ENCODE assay signal across 31 cellular contexts in genomic region chr6:169236988-169237387, GRCh38. TPM values are rescaled to one million over a fixed set of nuclear protein-coding genes. Genes with fewer than 3 reads are reported as not detected.
"Had no signal": no experiment of that assay in that cellular context is flagged by ENCODE, and none has a peak within 500 bp of the region (broad histone marks: within the 10 kb centered on the region; RNA-seq: fewer than 3 reads in every experiment).

No MANE protein-coding gene starts in this region.

- H3K27ac Mint-ChIP-seq: activated CD4-positive, alpha-beta memory T cell treated with anti-CD3 and anti-CD28 coated beads, Interleukin-2, amount 10 ng/mL, durations not matched to agents 7 days and 5 days; activated CD4-positive, alpha-beta T cell treated with anti-CD3 and anti-CD28 coated beads for 36 hours; activated naive CD4-positive, alpha-beta T cell treated with anti-CD3 and anti-CD28 coated beads, Interleukin-2, amount 50 U/mL, for 24 hours; activated T-helper 17 cell treated with anti-CD3 and anti-CD28 coated beads, Interleukin-2, amount 50 U/mL, for 72 hours had no signal

- H3K4me1 Mint-ChIP-seq: activated CD4-positive, alpha-beta memory T cell treated with anti-CD3 and anti-CD28 coated beads, Interleukin-2, amount 10 ng/mL, durations not matched to agents 7 days and 5 days; activated CD4-positive, alpha-beta T cell treated with anti-CD3 and anti-CD28 coated beads for 36 hours; activated naive CD4-positive, alpha-beta T cell treated with anti-CD3 and anti-CD28 coated beads, Interleukin-2, amount 50 U/mL, for 24 hours; activated T-helper 17 cell treated with anti-CD3 and anti-CD28 coated beads, Interleukin-2, amount 50 U/mL, for 72 hours; central memory CD8-positive, alpha-beta T cell had no signal

- H3K4me1 ChIP-seq: ascending aorta, body of pancreas, Peyer's patch, SJCRH30 had no signal

- H3K27me3 ChIP-seq: ascending aorta, body of pancreas, MG63, Peyer's patch, SJCRH30 had no signal

- H3K9me3 ChIP-seq: ascending aorta, body of pancreas, MG63, SJCRH30, SK-N-SH had no signal

- H3K36me3 Mint-ChIP-seq: activated naive CD4-positive, alpha-beta T cell treated with anti-CD3 and anti-CD28 coated beads, Interleukin-2, amount 50 U/mL, for 24 hours had no signal

- DNase-seq: activated CD4-positive, alpha-beta memory T cell treated with anti-CD3 and anti-CD28 coated beads, Interleukin-2, amount 10 ng/mL, durations not matched to agents 7 days and 5 days; activated CD4-positive, alpha-beta T cell treated with anti-CD3 and anti-CD28 coated beads for 36 hours; activated CD4-positive, alpha-beta T cell treated with anti-CD3 and anti-CD28 coated beads, Interleukin-2, amount 50 U/mL, for 1 hour; activated T-cell treated with anti-CD3 and anti-CD28 coated beads for 4 hours; activated T-cell treated with anti-CD3 and anti-CD28 coated beads, Interleukin-2, amount 50 U/mL, for 48 hours; body of pancreas; MG63; MV-4-11; NCI-H1092 treated with DMSO at 0.1 percent for 48 hours; NCI-H1417 treated with DMSO at 0.1 percent for 48 hours; NCI-H1694; NCI-H2029; NCI-H2107; NCI-H2171 treated with DMSO at 0.1 percent for 48 hours; NCI-H226; NCI-H526; NCI-H82; SJCRH30; SK-N-SH; T-helper 1 cell; WERI-Rb-1 had no signal

- H3K27ac ChIP-seq: body of pancreas, KMS-11, Peyer's patch, RWPE1, SJCRH30, WERI-Rb-1 had no signal

- H3K4me3 Mint-ChIP-seq: activated CD4-positive, alpha-beta memory T cell treated with anti-CD3 and anti-CD28 coated beads, Interleukin-2, amount 10 ng/mL, durations not matched to agents 7 days and 5 days; activated CD4-positive, alpha-beta T cell treated with anti-CD3 and anti-CD28 coated beads for 36 hours; activated naive CD4-positive, alpha-beta T cell treated with anti-CD3 and anti-CD28 coated beads, Interleukin-2, amount 50 U/mL, for 24 hours; activated T-helper 17 cell treated with anti-CD3 and anti-CD28 coated beads, Interleukin-2, amount 50 U/mL, for 72 hours; central memory CD8-positive, alpha-beta T cell had no signal

- H3K36me3 ChIP-seq: Peyer's patch, SJCRH30, WERI-Rb-1 had no signal

- ATAC-seq: activated CD4-positive, alpha-beta T cell treated with anti-CD3 and anti-CD28 coated beads for 36 hours; activated T-helper 17 cell treated with anti-CD3 and anti-CD28 coated beads, Interleukin-2, amount 50 U/mL, for 72 hours; body of pancreas had no signal

- H3K4me3 ChIP-seq: ascending aorta, body of pancreas, MG63, Peyer's patch, SJCRH30 had no signal

- H3K27me3 Mint-ChIP-seq: activated CD4-positive, alpha-beta memory T cell treated with anti-CD3 and anti-CD28 coated beads, Interleukin-2, amount 10 ng/mL, durations not matched to agents 7 days and 5 days; activated T-helper 17 cell treated with anti-CD3 and anti-CD28 coated beads, Interleukin-2, amount 50 U/mL, for 72 hours had no signal

RNA-seq across cellular contexts. Expression of gene THBS2, which starts 16.7 kb away (rescaled TPM):
- total RNA-seq: activated CD4-positive, alpha-beta memory T cell treated with anti-CD3 and anti-CD28 coated beads, Interleukin-2, amount 10 ng/mL, durations not matched to agents 7 days and 5 days; activated CD4-positive, alpha-beta T cell treated with anti-CD3 and anti-CD28 coated beads for 36 hours; activated CD8-positive, alpha-beta memory T cell treated with anti-CD3 and anti-CD28 coated beads for 36 hours; activated T-helper 17 cell treated with anti-CD3 and anti-CD28 coated beads, Interleukin-2, amount 50 U/mL, for 72 hours; NCI-H460; T-helper 2 cell treated with Interferon-gamma antibody and Interleukin-4, amounts not matched to agents 100 ng/mL and 5 ng/mL, for 36 hours had no signal
